ENCODE assay signal across 34 cellular contexts in the genomic region with DNA sequence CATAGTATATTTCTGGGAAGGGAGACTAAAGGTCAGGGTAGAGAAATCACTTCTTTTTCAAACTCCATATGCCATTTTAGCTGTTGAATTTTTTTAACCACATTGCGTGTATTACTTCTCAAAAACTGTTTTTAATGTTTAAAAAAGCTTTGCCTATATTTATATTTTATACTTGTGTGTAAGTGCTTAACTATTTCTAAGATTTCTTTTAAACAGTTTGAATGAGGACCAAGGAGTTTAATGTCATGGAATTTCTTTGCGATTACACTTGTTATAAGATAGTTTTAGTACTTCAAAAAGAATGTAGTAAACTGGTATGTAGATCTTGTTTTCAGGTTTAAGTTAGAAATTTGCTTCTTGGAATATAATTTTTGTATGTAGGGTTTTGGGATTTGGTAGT. TPM values are rescaled to one million over a fixed set of nuclear protein-coding genes. Genes with fewer than 3 reads are reported as not detected.
DNase-seq lines count a peak whose midpoint lies in the region; ATAC-seq, FAIRE-seq and TF ChIP-seq lines count a peak whose summit lies in the region.
"Had no signal": no experiment of that assay in that cellular context is flagged by ENCODE, and none has a peak within 500 bp of the region (broad histone marks: within the 10 kb centered on the region; RNA-seq: fewer than 3 reads in every experiment).

No MANE protein-coding gene starts in this region.

- H3K36me3 ChIP-seq in IMR-90 (ENCODE audit: control insufficient read depth, insufficient read depth, low read length): peaks cover 18% of the 10 kb centered on the region
- H3K36me3 ChIP-seq in CD8-positive, alpha-beta memory T cell (ENCODE audit: insufficient read depth, low read length): no peaks in the 10 kb centered on the region
- H3K36me3 ChIP-seq: BE2C had no signal

- peaks cover 4% of the 10 kb centered on the region for H3K9me1 ChIP-seq in IMR-90 (ENCODE audit: insufficient read depth, low read length)

- no peak overlapping the region for H2BK120ac ChIP-seq in IMR-90 (ENCODE audit: low read depth, low read length)

- no peak overlapping the region for H4K5ac ChIP-seq in IMR-90 (ENCODE audit: low read depth, low read length)

- H3K4me3 ChIP-seq in IMR-90 (ENCODE audit: insufficient read depth, low read depth, low read length): no peak overlapping the region
- no peak overlapping the region for H3K4me3 ChIP-seq in CD8-positive, alpha-beta memory T cell (ENCODE audit: low read length)
- H3K4me3 ChIP-seq: A549; BLaER1; BLaER1 treated with 17β-estradiol and CSF1 and Interleukin-3, amounts not matched to agents 10 nM and 100 nM had no signal

- H2AK9ac ChIP-seq in IMR-90 (replicated peaks; ENCODE audit: low read depth, low read length, poor library complexity): no peak overlapping the region

- DNase-seq in IMR-90 (peak; percentile 75), DMS114 treated with DMSO at 0.1 percent for 48 hours (lab: John Stamatoyannopoulos, UW; ENCODE audit: unreplicated experiment) (no peak)
- no peak for DNase-seq in CD8-positive, alpha-beta memory T cell
- DNase-seq: 8988T; ACHN; AML-193; BE2C; C1 segment of cervical spinal cord; Caco-2; Calu3; CD4-positive, alpha-beta memory T cell; CD4-positive, alpha-beta T cell; CD4-positive, CD25-positive, alpha-beta regulatory T cell; CD8-positive, alpha-beta T cell; COR-L47; DMS 273 treated with DMSO at 0.1 percent for 48 hours; DMS153; DMS53; DMS79; DMS79 treated with DMSO at 0.1 percent for 48 hours; DND-41; EL; GDM1 had no signal

- no peak overlapping the region for H3K18ac ChIP-seq in IMR-90 (ENCODE audit: low read depth, low read length)

- intact Hi-C loops in IMR-90 (cut with micrococcal nuclease): loop anchor here (2.0 kb wide), 1 partner anchor 76 kb away; no protein-coding TSS in a partner anchor

- no peak overlapping the region for H2BK20ac ChIP-seq in IMR-90 (ENCODE audit: low read depth, low read length)

- no peaks in the 10 kb centered on the region for H3K9me3 ChIP-seq in IMR-90 (ENCODE audit: control insufficient read depth, insufficient read depth, low read length)
- H3K9me3 ChIP-seq in CD8-positive, alpha-beta memory T cell (ENCODE audit: low read length): no peaks in the 10 kb centered on the region
- H3K9me3 ChIP-seq: A549, BE2C, Caco-2 had no signal

- no peak overlapping the region for H3K23ac ChIP-seq in IMR-90 (ENCODE audit: low read depth, low read length)

- peak overlapping the region; percentile 98 for H2BK5ac ChIP-seq in IMR-90 (ENCODE audit: low read depth, low read length, poor library complexity, severe bottlenecking)

- H4K91ac ChIP-seq in IMR-90 (ENCODE audit: insufficient read depth, low read depth, low read length): no peak overlapping the region

- H3K4me3 Mint-ChIP-seq in CD8-positive, alpha-beta memory T cell: no peak overlapping the region
- H3K4me3 Mint-ChIP-seq: B cell; CD14-positive monocyte; CD4-positive, alpha-beta memory T cell; CD4-positive, alpha-beta T cell; CD4-positive, CD25-positive, alpha-beta regulatory T cell; CD8-positive, alpha-beta T cell had no signal

- peaks cover 18 to 31% of the 10 kb centered on the region in 2 experiments for H3K79me1 ChIP-seq in IMR-90 (ENCODE audit: low read depth in 1 of 2, low read length in 2 of 2)

- H2AFZ ChIP-seq in IMR-90 (replicated peaks; ENCODE audit: low read length, poor library complexity): no peak overlapping the region

- H4K8ac ChIP-seq in IMR-90 (ENCODE audit: low read depth in 2 of 2, low read length in 2 of 2): peak overlapping the region in 1 of 2 experiments; percentile 49; a peak in 1 of 4 replicates

- H2BK15ac ChIP-seq in IMR-90 (ENCODE audit: low read depth, low read length): no peak overlapping the region

- no peaks in the 10 kb centered on the region for H4K20me1 ChIP-seq in IMR-90 (ENCODE audit: insufficient read depth, low read length)
- H4K20me1 ChIP-seq: BLaER1 treated with 17β-estradiol and CSF1 and Interleukin-3, amounts not matched to agents 10 nM and 100 nM had no signal

- peaks cover 12 to 17% (median 13%) of the 10 kb centered on the region in 3 donors for H3K36me3 Mint-ChIP-seq in CD8-positive, alpha-beta memory T cell

- no peak for TF ChIP-seq RAD21 in IMR-90 (IDR thresholded peaks at IDR 0.05; ENCODE audit: low read length)

- no peak overlapping the region for H3K14ac ChIP-seq in IMR-90 (replicated peaks; ENCODE audit: low read depth, low read length)

- POLR2A ChIA-PET in IMR-90 (lab: Charles Lee; ENCODE audit: unreplicated experiment): no interaction called here
- POLR2A ChIA-PET in CD8-positive, alpha-beta memory T cell (lab: Charles Lee): no interaction called here

- ATAC-seq in IMR-90 (ENCODE audit: low read depth): peak; percentile 89
- no peak for ATAC-seq in GM19328 (IDR thresholded peaks at IDR 0.05; ENCODE audit: unreplicated experiment)
- ATAC-seq: A549; CD8-positive, alpha-beta T cell had no signal

- BruUV-seq in IMR-90 (replicated peaks; lab: Mats Ljungman, UMichigan): no TSS peak

- no peak for TF ChIP-seq CTCF in IMR-90 (conservative IDR thresholded peaks at IDR 0.05; ENCODE audit: low read depth, low read length)

- no peak overlapping the region for H2AK5ac ChIP-seq in IMR-90 (ENCODE audit: low read depth, low read length)

- H3K27ac ChIP-seq in IMR-90 (ENCODE audit: insufficient read depth, low read length): no peak overlapping the region
- H3K27ac ChIP-seq in CD8-positive, alpha-beta memory T cell (ENCODE audit: low read depth, low read length): no peak overlapping the region
- H3K27ac ChIP-seq: 22Rv1; A549; BLaER1; BLaER1 treated with 17β-estradiol and CSF1 and Interleukin-3, amounts not matched to agents 10 nM and 100 nM; C4-2B had no signal

- no CpG with 5 or more reads among the region's 2 CpGs for WGBS in IMR-90 (ENCODE audit: extremely low coverage in 2 of 2, insufficient read length in 1 of 2), 2 experiments

- H3K56ac ChIP-seq in IMR-90 (ENCODE audit: extremely low read depth, insufficient read depth, low read length): 0 out of 2 replicates have a peak overlapping the region, but pooled peaks have one; percentile 89

- TF ChIP-seq POLR2A in IMR-90 (IDR thresholded peaks at IDR 0.05; ENCODE audit: low read depth, low read length): no peak

- H3K4me2 ChIP-seq in IMR-90 (ENCODE audit: low read depth, low read length): peak overlapping the region; percentile 68; the same call in 1 of the 2 replicates
- H3K4me2 ChIP-seq: A549; BLaER1; BLaER1 treated with 17β-estradiol and CSF1 and Interleukin-3, amounts not matched to agents 10 nM and 100 nM had no signal

- FAIRE-seq in A204.1 (lab: Jason Lieb, UNC): peak; percentile 23
- peak; percentile 70 for FAIRE-seq in G401.6 (lab: Jason Lieb, UNC)
- FAIRE-seq: A549, D721Med had no signal

- in situ Hi-C loops in IMR-90 (cut with MboI; ENCODE audit: low sequenced_read_pairs): no loop called here

- H3K9ac ChIP-seq in IMR-90 (ENCODE audit: low read depth, low read length): no peak overlapping the region
- H3K9ac ChIP-seq: BLaER1; BLaER1 treated with 17β-estradiol and CSF1 and Interleukin-3, amounts not matched to agents 10 nM and 100 nM had no signal

- H3K4me1 Mint-ChIP-seq in CD8-positive, alpha-beta memory T cell: no peaks in the 10 kb centered on the region
- H3K4me1 Mint-ChIP-seq: B cell; CD4-positive, alpha-beta memory T cell had no signal

- CTCF ChIA-PET in IMR-90 (lab: Yijun Ruan, JAX): interaction anchor here (1.1 to 2.5 kb wide), 3 partner anchors 79 to 203 kb away, joined by 3 to 8 read pairs (median 3); no protein-coding TSS in a partner anchor
- CTCF ChIA-PET in CD8-positive, alpha-beta memory T cell (lab: Charles Lee): interaction anchor here (0.9 kb wide), 1 partner anchor 12 kb away, joined by 4 read pairs; no protein-coding TSS in a partner anchor

- no peaks in the 10 kb centered on the region for H3K27me3 ChIP-seq in IMR-90 (ENCODE audit: control insufficient read depth, insufficient read depth, low read length)
- H3K27me3 ChIP-seq in CD8-positive, alpha-beta memory T cell (ENCODE audit: insufficient read depth, low read length, poor library complexity, severe bottlenecking): no peaks in the 10 kb centered on the region
- H3K27me3 ChIP-seq: BE2C; BLaER1; BLaER1 treated with 17β-estradiol and CSF1 and Interleukin-3, amounts not matched to agents 10 nM and 100 nM had no signal

- H3K9me3 Mint-ChIP-seq in CD8-positive, alpha-beta memory T cell: peaks cover 0 to 2% (median 0%) of the 10 kb centered on the region in 5 donors
- H3K9me3 Mint-ChIP-seq: CD4-positive, alpha-beta T cell; CD8-positive, alpha-beta T cell had no signal

- dilution Hi-C loops in IMR-90 (cut with HindIII; ENCODE audit: low sequenced_read_pairs, unreplicated experiment): no loop called here

- peaks cover 5% of the 10 kb centered on the region for H3K4me1 ChIP-seq in IMR-90 (ENCODE audit: control insufficient read depth, insufficient read depth, low read length)
- H3K4me1 ChIP-seq in CD8-positive, alpha-beta memory T cell (ENCODE audit: insufficient read depth, low read length): no peaks in the 10 kb centered on the region
- H3K4me1 ChIP-seq: BE2C, BLaER1, Caco-2 had no signal

- H3K4ac ChIP-seq in IMR-90 (ENCODE audit: low read depth, low read length): no peak overlapping the region

- no peak overlapping the region for H3K27ac Mint-ChIP-seq in CD8-positive, alpha-beta memory T cell
- H3K27ac Mint-ChIP-seq: B cell; CD14-positive monocyte; CD4-positive, alpha-beta memory T cell; CD4-positive, alpha-beta T cell; CD4-positive, CD25-positive, alpha-beta regulatory T cell; CD8-positive, alpha-beta T cell had no signal

- H3K27me3 Mint-ChIP-seq in CD8-positive, alpha-beta memory T cell: no peaks in the 10 kb centered on the region
- H3K27me3 Mint-ChIP-seq: B cell; CD4-positive, alpha-beta memory T cell; CD4-positive, alpha-beta T cell; CD4-positive, CD25-positive, alpha-beta regulatory T cell had no signal

TF ChIP-seq in IMR-90, 13 proteins besides CTCF, POLR2A, EP300 and RAD21 (continues in another document):
- TF ChIP-seq ELK1 (IDR thresholded peaks at IDR 0.05; ENCODE audit: borderline replicate concordance, low read depth, low read length): no peak
- no peak for TF ChIP-seq NFE2L2 (IDR thresholded peaks at IDR 0.05; ENCODE audit: low read depth, low read length)
- no peak for TF ChIP-seq CHD1 (IDR thresholded peaks at IDR 0.05; ENCODE audit: low read depth, low read length)
- no peak for TF ChIP-seq MAFK (IDR thresholded peaks at IDR 0.05; ENCODE audit: low read depth, low read length)

RNA-seq across cellular contexts. Expression of gene SPATA7, which starts 7.2 kb away (rescaled TPM):
- 10.0 and 12.8 TPM in 2 replicates for total RNA-seq in IMR-90 (2012; rRNA removed)
- 5.4 and 6.6 TPM in 2 replicates for polyA plus RNA-seq in IMR-90 (2012; rRNA removed)
- 2.1 and 3.2 TPM in 2 replicates for polyA plus RNA-seq in IMR-90 (2012; cell fraction: cytosol; rRNA removed)
- polyA plus RNA-seq in IMR-90 (2012; cell fraction: nucleus; rRNA removed; ENCODE audit: low replicate concordance): 4.2 and 14.7 TPM in 2 replicates
- total RNA-seq in CD8-positive, alpha-beta memory T cell: 1 to 10 TPM; 1.7 to 2.1 TPM
- polyA plus RNA-seq in CD8-positive, alpha-beta memory T cell: 4.6 TPM
